Comparison of ENCODE assay signal across 21 cellular contexts in genomic region chr6:53315086-53315724, GRCh38. TPM values are rescaled to one million over a fixed set of nuclear protein-coding genes. Genes with fewer than 3 reads are reported as not detected.
A peak's percentile ranks its signal among the peaks of the same experiment; 100 is the strongest.
DNase-seq lines count a peak whose midpoint lies in the region; ATAC-seq and TF ChIP-seq lines count a peak whose summit lies in the region.
"Had no signal": no experiment of that assay in that cellular context is flagged by ENCODE, and none has a peak within 500 bp of the region (broad histone marks: within the 10 kb centered on the region; RNA-seq: fewer than 3 reads in every experiment).

No MANE protein-coding gene starts in this region.

- no peaks in the 10 kb centered on the region for H3K9me3 Mint-ChIP-seq in activated naive CD8-positive, alpha-beta T cell (ENCODE audit: low read depth)
- H3K9me3 Mint-ChIP-seq in activated naive CD8-positive, alpha-beta T cell treated with anti-CD3 and anti-CD28 coated beads for 36 hours = peaks cover 6% of the 10 kb centered on the region
- H3K9me3 Mint-ChIP-seq in central memory CD8-positive, alpha-beta T cell = no peaks in the 10 kb centered on the region
- H3K9me3 Mint-ChIP-seq in stimulated activated memory B cell treated with anti-CD40 and anti-IgM and Interleukin-4, amounts not matched to agents 10 μg/mL and 1 μg/mL and 100 μg/mL, for 72 hours = no peaks in the 10 kb centered on the region

- ATAC-seq in central memory CD8-positive, alpha-beta T cell (replicated peaks; ENCODE audit: extremely low read depth, poor library complexity, severe bottlenecking) = no peak
- no peak for ATAC-seq in stimulated activated memory B cell treated with anti-CD40 and anti-IgM and Interleukin-4, amounts not matched to agents 10 μg/mL and 1 μg/mL and 100 μg/mL, for 72 hours
- ATAC-seq: gastroesophageal sphincter had no signal

- no peaks in the 10 kb centered on the region for H3K9me3 ChIP-seq in Loucy (ENCODE audit: insufficient read depth, low read depth, low read length)
- H3K9me3 ChIP-seq: esophagus muscularis mucosa, gastroesophageal sphincter, ovary had no signal

- peaks cover 3% of the 10 kb centered on the region; the same call in 1 of the 2 replicates for H3K36me3 ChIP-seq in Loucy (ENCODE audit: insufficient read depth, low read length)
- H3K36me3 ChIP-seq: esophagus muscularis mucosa, gastroesophageal sphincter, ovary had no signal

- H3K9ac ChIP-seq in Loucy (ENCODE audit: low read depth, low read length, poor library complexity, severe bottlenecking) = peak overlapping the region; percentile 51

- peaks cover 95% of the 10 kb centered on the region for H3K79me2 ChIP-seq in Loucy (ENCODE audit: insufficient read depth, low read length)

- no peaks in the 10 kb centered on the region for H3K27me3 Mint-ChIP-seq in activated naive CD8-positive, alpha-beta T cell
- H3K27me3 Mint-ChIP-seq in activated naive CD8-positive, alpha-beta T cell treated with anti-CD3 and anti-CD28 coated beads for 36 hours = no peaks in the 10 kb centered on the region
- no peaks in the 10 kb centered on the region for H3K27me3 Mint-ChIP-seq in central memory CD8-positive, alpha-beta T cell
- no peaks in the 10 kb centered on the region for H3K27me3 Mint-ChIP-seq in stimulated activated memory B cell treated with anti-CD40 and anti-IgM and Interleukin-4, amounts not matched to agents 10 μg/mL and 1 μg/mL and 100 μg/mL, for 72 hours

- no peaks in the 10 kb centered on the region for H3K27me3 ChIP-seq in Loucy (ENCODE audit: insufficient read depth, low read length, poor library complexity, severe bottlenecking)
- H3K27me3 ChIP-seq: esophagus muscularis mucosa, gastroesophageal sphincter, ovary had no signal

- no peak overlapping the region for H2AFZ ChIP-seq in Loucy (ENCODE audit: low read length)

- no peaks in the 10 kb centered on the region for H3K9me2 ChIP-seq in Loucy (replicated peaks; ENCODE audit: low read depth, low read length)

- H3K4me1 ChIP-seq in Loucy (ENCODE audit: insufficient read depth, low read length, poor library complexity, severe bottlenecking) = peaks cover 72% of the 10 kb centered on the region

- peaks cover 78% of the 10 kb centered on the region for H3K4me1 Mint-ChIP-seq in activated naive CD8-positive, alpha-beta T cell (ENCODE audit: low read depth)
- peaks cover 69% of the 10 kb centered on the region for H3K4me1 Mint-ChIP-seq in activated naive CD8-positive, alpha-beta T cell treated with anti-CD3 and anti-CD28 coated beads for 36 hours
- peaks cover 76% of the 10 kb centered on the region for H3K4me1 Mint-ChIP-seq in central memory CD8-positive, alpha-beta T cell
- H3K4me1 Mint-ChIP-seq in stimulated activated memory B cell treated with anti-CD40 and anti-IgM and Interleukin-4, amounts not matched to agents 10 μg/mL and 1 μg/mL and 100 μg/mL, for 72 hours = peaks cover 86% of the 10 kb centered on the region

- no peak for TF ChIP-seq CTCF in Loucy (conservative IDR thresholded peaks at IDR 0.05; ENCODE audit: low read length)

- H3K27ac Mint-ChIP-seq in activated naive CD8-positive, alpha-beta T cell = peak overlapping the region; percentile 82
- no peak overlapping the region for H3K27ac Mint-ChIP-seq in activated naive CD8-positive, alpha-beta T cell treated with anti-CD3 and anti-CD28 coated beads for 36 hours
- peak overlapping the region; percentile 33 for H3K27ac Mint-ChIP-seq in central memory CD8-positive, alpha-beta T cell (ENCODE audit: low read depth)
- H3K27ac Mint-ChIP-seq in stimulated activated memory B cell treated with anti-CD40 and anti-IgM and Interleukin-4, amounts not matched to agents 10 μg/mL and 1 μg/mL and 100 μg/mL, for 72 hours = peak overlapping the region; percentile 65

- no peak for DNase-seq in activated naive CD8-positive, alpha-beta T cell treated with anti-CD3 and anti-CD28 coated beads for 36 hours
- DNase-seq in central memory CD8-positive, alpha-beta T cell (ENCODE audit: low spot score in 2 of 2) = no peak
- DNase-seq in midbrain (lab: John Stamatoyannopoulos, UW) (no peak), NCI-H1417 (lab: John Stamatoyannopoulos, UW) (no peak), NCI-H524 (lab: John Stamatoyannopoulos, UW) (no peak)
- DNase-seq: anterior cingulate cortex; Calu3; effector CD4-positive, alpha-beta T cell; kidney; NCI-H1436; NCI-H510A treated with DMSO at 0.1 percent for 48 hours; ovary; right cardiac atrium; SHP77; stimulated activated CD4-positive, alpha-beta T cell treated with anti-CD3 and anti-CD28 coated beads, Interleukin-12 subunit alpha, Interleukin-12 subunit beta, amount 100 ng/mL, for 4 hours; T-helper 1 cell had no signal

- peak overlapping the region; percentile 46 for H3K4me2 ChIP-seq in Loucy (ENCODE audit: low read depth, low read length, poor library complexity, severe bottlenecking)

- no peak overlapping the region for H3K4me3 Mint-ChIP-seq in activated naive CD8-positive, alpha-beta T cell
- H3K4me3 Mint-ChIP-seq in activated naive CD8-positive, alpha-beta T cell treated with anti-CD3 and anti-CD28 coated beads for 36 hours = no peak overlapping the region
- H3K4me3 Mint-ChIP-seq in central memory CD8-positive, alpha-beta T cell = peak overlapping the region; percentile 27
- no peak overlapping the region for H3K4me3 Mint-ChIP-seq in stimulated activated memory B cell treated with anti-CD40 and anti-IgM and Interleukin-4, amounts not matched to agents 10 μg/mL and 1 μg/mL and 100 μg/mL, for 72 hours

- peaks cover 26% of the 10 kb centered on the region for H3F3A ChIP-seq in Loucy (ENCODE audit: low read depth)

- peaks cover 76% of the 10 kb centered on the region for H4K20me1 ChIP-seq in Loucy (ENCODE audit: insufficient read depth, low read length, poor library complexity, severe bottlenecking)

- H3K36me3 Mint-ChIP-seq in activated naive CD8-positive, alpha-beta T cell = peaks cover 3% of the 10 kb centered on the region
- H3K36me3 Mint-ChIP-seq in activated naive CD8-positive, alpha-beta T cell treated with anti-CD3 and anti-CD28 coated beads for 36 hours = peaks cover 37% of the 10 kb centered on the region
- H3K36me3 Mint-ChIP-seq in central memory CD8-positive, alpha-beta T cell (ENCODE audit: insufficient read depth) = peaks cover 18% of the 10 kb centered on the region
- peaks cover 27% of the 10 kb centered on the region for H3K36me3 Mint-ChIP-seq in stimulated activated memory B cell treated with anti-CD40 and anti-IgM and Interleukin-4, amounts not matched to agents 10 μg/mL and 1 μg/mL and 100 μg/mL, for 72 hours

- no peak overlapping the region for H3K4me3 ChIP-seq in Loucy (ENCODE audit: low read length, poor library complexity, severe bottlenecking)
- H3K4me3 ChIP-seq: esophagus muscularis mucosa, gastroesophageal sphincter, ovary had no signal

RNA-seq across cellular contexts. Expression of gene ELOVL5, which starts 33.5 kb away (rescaled TPM):
- 10 to 100 TPM; 86.2 to 88.3 TPM for total RNA-seq in activated naive CD8-positive, alpha-beta T cell treated with anti-CD3 and anti-CD28 coated beads for 36 hours
